ENCODE assay signal across 18 cellular contexts in genomic region chr10:75593690-75594556, GRCh38.
DNase-seq lines count a peak whose midpoint lies in the region; ATAC-seq and TF ChIP-seq lines count a peak whose summit lies in the region.
"Had no signal": no experiment of that assay in that cellular context is flagged by ENCODE, and none has a peak within 500 bp of the region (broad histone marks: within the 10 kb centered on the region; RNA-seq: fewer than 3 reads in every experiment).

No MANE protein-coding gene starts in this region.

- DNase-seq in CD14-positive monocyte (ENCODE audit: low spot score) (no peak), GM23338 (ENCODE audit: low spot score) (peak; percentile 73), cardiac fibroblast (ENCODE audit: low read depth in 2 of 2) (no peak), lower lobe of right lung (no peak), glutamatergic neuron (no peak), globus pallidus (ENCODE audit: low spot score) (no peak), substantia nigra (lab: John Stamatoyannopoulos, UW) (no peak)
- DNase-seq: body of pancreas; C1 segment of cervical spinal cord; effector memory CD4-positive, alpha-beta T cell; naive thymus-derived CD4-positive, alpha-beta T cell; NCI-H2029; sigmoid colon had no signal

- intact Hi-C loops in CD14-positive monocyte (cut with micrococcal nuclease): no loop called here
- intact Hi-C loops in lower lobe of right lung (cut with DNase I): no loop called here

- H4K20me1 ChIP-seq in GM23338 (replicated peaks; ENCODE audit: insufficient read depth): no peaks in the 10 kb centered on the region; the same call in 1 of the 2 replicates

- H3K36me3 Mint-ChIP-seq in CD14-positive monocyte (peaks cover 15 to 23% of the 10 kb centered on the region in 2 donors), GM23338 (ENCODE audit: low read depth) (no peaks in the 10 kb centered on the region), glutamatergic neuron (ENCODE audit: unreplicated experiment) (no peaks in the 10 kb centered on the region)
- H3K36me3 Mint-ChIP-seq: stimulated activated memory B cell treated with anti-CD40 and anti-IgM and Interleukin-4, amounts not matched to agents 10 μg/mL and 1 μg/mL and 100 μg/mL, for 72 hours had no signal

- H3K9me2 ChIP-seq in GM23338 (ENCODE audit: insufficient read depth): no peaks in the 10 kb centered on the region

- TF ChIP-seq CTCF in CD14-positive monocyte (IDR thresholded peaks at IDR 0.05): peak; percentile 37
- TF ChIP-seq CTCF in GM23338 (conservative IDR thresholded peaks at IDR 0.05; ENCODE audit: low read depth in 2 of 2): peak; percentile 71 to 87
- peak; percentile 12 for TF ChIP-seq CTCF in cardiac fibroblast (IDR thresholded peaks at IDR 0.05; ENCODE audit: low read depth, low read length)
- peak; percentile 19 for TF ChIP-seq CTCF in lower lobe of right lung (IDR thresholded peaks at IDR 0.05)
- no peak for TF ChIP-seq CTCF in glutamatergic neuron (IDR thresholded peaks at IDR 0.05; ENCODE audit: partially characterized antibody, unreplicated experiment)

- H3K36me3 ChIP-seq in GM23338 (ENCODE audit: insufficient read depth) (no peaks in the 10 kb centered on the region), lower lobe of right lung (no peaks in the 10 kb centered on the region)
- H3K36me3 ChIP-seq: HAP-1, sigmoid colon, SJCRH30 had no signal

- peaks cover 0 to 4% (median 0%) of the 10 kb centered on the region in 7 donors for H3K9me3 Mint-ChIP-seq in CD14-positive monocyte
- no peaks in the 10 kb centered on the region; the same call in 2 of the 3 replicates for H3K9me3 Mint-ChIP-seq in GM23338
- H3K9me3 Mint-ChIP-seq in glutamatergic neuron (ENCODE audit: unreplicated experiment): no peaks in the 10 kb centered on the region
- H3K9me3 Mint-ChIP-seq: stimulated activated memory B cell treated with anti-CD40 and anti-IgM and Interleukin-4, amounts not matched to agents 10 μg/mL and 1 μg/mL and 100 μg/mL, for 72 hours had no signal

- H3K4me2 ChIP-seq in GM23338: no peak overlapping the region

- H3K27ac ChIP-seq in GM23338 (ENCODE audit: low read depth): no peak overlapping the region
- H3K27ac ChIP-seq in lower lobe of right lung: no peak overlapping the region
- no peak overlapping the region for H3K27ac ChIP-seq in substantia nigra (ENCODE audit: low read depth, low read length, poor library complexity, severe bottlenecking)
- H3K27ac ChIP-seq: HL-60, sigmoid colon, SJCRH30 had no signal

- H3K4me3 ChIP-seq in GM23338: no peak overlapping the region
- no peak overlapping the region for H3K4me3 ChIP-seq in cardiac fibroblast (replicated peaks in 1 of 2; ENCODE audit: low read depth in 2 of 2, low read length in 2 of 2)
- H3K4me3 ChIP-seq in lower lobe of right lung: no peak overlapping the region
- H3K4me3 ChIP-seq: body of pancreas, HAP-1, sigmoid colon, SJCRH30 had no signal

- peaks cover 0 to 2% (median 0%) of the 10 kb centered on the region in 3 donors for H3K27me3 Mint-ChIP-seq in CD14-positive monocyte (ENCODE audit: low read depth in 3 of 3)
- H3K27me3 Mint-ChIP-seq in GM23338 (ENCODE audit: insufficient read depth, low read depth, poor library complexity): peaks cover 17% of the 10 kb centered on the region
- H3K27me3 Mint-ChIP-seq in glutamatergic neuron (ENCODE audit: unreplicated experiment): peaks cover 2% of the 10 kb centered on the region

- peak; percentile 90 for ATAC-seq in GM23338
- ATAC-seq in lower lobe of right lung: no peak
- ATAC-seq in HG03039 (IDR thresholded peaks at IDR 0.05; ENCODE audit: unreplicated experiment): no peak
- ATAC-seq: naive thymus-derived CD4-positive, alpha-beta T cell; stimulated activated memory B cell treated with anti-CD40 and anti-IgM and Interleukin-4, amounts not matched to agents 10 μg/mL and 1 μg/mL and 100 μg/mL, for 72 hours had no signal

- H3K4me1 ChIP-seq in GM23338 (ENCODE audit: insufficient read depth) (peaks cover 23% of the 10 kb centered on the region), lower lobe of right lung (no peaks in the 10 kb centered on the region)
- H3K4me1 ChIP-seq: HAP-1, SJCRH30 had no signal

- H3K27me3 ChIP-seq in GM23338 (ENCODE audit: insufficient read depth) (peaks cover 13% of the 10 kb centered on the region), lower lobe of right lung (ENCODE audit: low read depth) (no peaks in the 10 kb centered on the region)
- H3K27me3 ChIP-seq: body of pancreas, sigmoid colon, SJCRH30 had no signal

- no peaks in the 10 kb centered on the region for H3F3A ChIP-seq in GM23338 (replicated peaks; ENCODE audit: low read depth)

- H3K4me3 Mint-ChIP-seq in CD14-positive monocyte (no peak overlapping the region), GM23338 (no peak overlapping the region), glutamatergic neuron (ENCODE audit: unreplicated experiment) (no peak overlapping the region)
- H3K4me3 Mint-ChIP-seq: naive thymus-derived CD4-positive, alpha-beta T cell; stimulated activated memory B cell treated with anti-CD40 and anti-IgM and Interleukin-4, amounts not matched to agents 10 μg/mL and 1 μg/mL and 100 μg/mL, for 72 hours had no signal

- H3K79me2 ChIP-seq in GM23338 (replicated peaks; ENCODE audit: insufficient read depth): no peaks in the 10 kb centered on the region

- peaks cover 9% of the 10 kb centered on the region for H3K4me1 Mint-ChIP-seq in CD14-positive monocyte
- H3K4me1 Mint-ChIP-seq in GM23338: peaks cover 30% of the 10 kb centered on the region
- H3K4me1 Mint-ChIP-seq in glutamatergic neuron (ENCODE audit: low read depth, unreplicated experiment): no peaks in the 10 kb centered on the region
- H3K4me1 Mint-ChIP-seq: naive thymus-derived CD4-positive, alpha-beta T cell; stimulated activated memory B cell treated with anti-CD40 and anti-IgM and Interleukin-4, amounts not matched to agents 10 μg/mL and 1 μg/mL and 100 μg/mL, for 72 hours had no signal

- H2AFZ ChIP-seq in GM23338: peak overlapping the region; percentile 63; the same call in 1 of the 2 replicates

- H3K27ac Mint-ChIP-seq in CD14-positive monocyte (peak overlapping the region in 1 of 7 donors; percentile 47), GM23338 (no peak overlapping the region), glutamatergic neuron (ENCODE audit: unreplicated experiment) (no peak overlapping the region)
- H3K27ac Mint-ChIP-seq: naive thymus-derived CD4-positive, alpha-beta T cell; stimulated activated memory B cell treated with anti-CD40 and anti-IgM and Interleukin-4, amounts not matched to agents 10 μg/mL and 1 μg/mL and 100 μg/mL, for 72 hours had no signal

- H3K9me3 ChIP-seq in lower lobe of right lung: no peaks in the 10 kb centered on the region
- H3K9me3 ChIP-seq: body of pancreas, HAP-1, sigmoid colon, SJCRH30 had no signal

TF ChIP-seq in GM23338, 12 proteins besides CTCF, POLR2A, EP300 and RAD21 (continues in another document):
- TF ChIP-seq POLR2AphosphoS5 (IDR thresholded peaks at IDR 0.05; ENCODE audit: low read depth): no peak
- no peak for TF ChIP-seq STAT1 (IDR thresholded peaks at IDR 0.05; ENCODE audit: unreplicated experiment)
- TF ChIP-seq NANOG (IDR thresholded peaks at IDR 0.05; ENCODE audit: borderline replicate concordance): no peak
- no peak for TF ChIP-seq EZH2phosphoT487 (IDR thresholded peaks at IDR 0.05; ENCODE audit: unreplicated experiment)
- TF ChIP-seq JUNB (IDR thresholded peaks at IDR 0.05; ENCODE audit: unreplicated experiment): no peak
- no peak for TF ChIP-seq ZNF114 (CRISPR knock-in tag; IDR thresholded peaks at IDR 0.05)
- TF ChIP-seq CREB1 (CRISPR knock-in tag; IDR thresholded peaks at IDR 0.05; ENCODE audit: low read depth): no peak
- no peak for TF ChIP-seq ETS1 (IDR thresholded peaks at IDR 0.05)
- no peak for TF ChIP-seq EZH2 (IDR thresholded peaks at IDR 0.05; ENCODE audit: low read depth, unreplicated experiment)
